Comparison of ENCODE assay signal across 8 cellular contexts in genomic region chr1:222634180-222635013, GRCh38. TPM values are rescaled to one million over a fixed set of nuclear protein-coding genes. Genes with fewer than 3 reads are reported as not detected.
DNase-seq lines count a peak whose midpoint lies in the region; ATAC-seq and TF ChIP-seq lines count a peak whose summit lies in the region.

No MANE protein-coding gene starts in this region.

- H3K27me3 ChIP-seq in right atrium auricular region: no peaks in the 10 kb centered on the region

- ATAC-seq in HG02623 (IDR thresholded peaks at IDR 0.05; ENCODE audit: unreplicated experiment) (peak; percentile 74), SK-N-SH treated with all-trans-retinoic acid at 6 μM for 48 hours (peak; percentile 98)

- peaks cover 34% of the 10 kb centered on the region for H3K36me3 ChIP-seq in right atrium auricular region

- DNase-seq in activated CD4-positive, alpha-beta T cell treated with anti-CD3 and anti-CD28 coated beads for 24 hours (ENCODE audit: low read depth in 2 of 2): peak; percentile 33 to 76
- DNase-seq in activated CD4-positive, alpha-beta T cell treated with anti-CD3 and anti-CD28 coated beads for 1 hour: no peak
- peak; percentile 70 for DNase-seq in NCI-H1105 treated with DMSO at 0.1 percent for 48 hours (lab: John Stamatoyannopoulos, UW)
- DNase-seq in amniotic epithelial cell (ENCODE audit: low read depth): peak; percentile 86
- DNase-seq in right atrium auricular region (ENCODE audit: low spot score): no peak
- peak; percentile 57 for DNase-seq in skeletal muscle cell (ENCODE audit: low read depth)

- no peak overlapping the region for H3K27ac ChIP-seq in right atrium auricular region

- no peaks in the 10 kb centered on the region for H3K4me1 ChIP-seq in right atrium auricular region

- H3K9me3 ChIP-seq in right atrium auricular region: no peaks in the 10 kb centered on the region

- peak; percentile 78 to 91 for TF ChIP-seq CTCF in right atrium auricular region (IDR thresholded peaks at IDR 0.05)

- H3K4me3 ChIP-seq in right atrium auricular region (no peak overlapping the region), skeletal muscle cell (ENCODE audit: low read depth, low read length) (no peak overlapping the region)

TF ChIP-seq in SK-N-SH treated with all-trans-retinoic acid at 6 μM for 48 hours, 23 proteins besides CTCF, POLR2A, EP300 and RAD21:
- TF ChIP-seq TOX (CRISPR knock-in tag; IDR thresholded peaks at IDR 0.05; ENCODE audit: borderline replicate concordance) (no peak), TCF4 (CRISPR knock-in tag; IDR thresholded peaks at IDR 0.05; ENCODE audit: borderline replicate concordance) (no peak)
TF ChIP-seq in SK-N-SH treated with all-trans-retinoic acid at 6 μM for 48 hours: peak in this region for 0.

RNA-seq across cellular contexts. Expression of gene MIA3, which starts 16.5 kb away (rescaled TPM):
- 10 to 100 TPM; 34.4 to 53.9 TPM for total RNA-seq in right atrium auricular region

RNA-seq across cellular contexts. Expression of gene TAF1A, which starts 44.7 kb away (rescaled TPM):
- total RNA-seq in right atrium auricular region: 1 to 10 TPM; 1.3 to 2.7 TPM

Comparison
In these comparisons a context has a peak if more than half of its experiments do, and no peak if none do; other contexts are left out.
1. DNase-seq: peak in activated CD4-positive, alpha-beta T cell treated with anti-CD3 and anti-CD28 coated beads for 24 hours (2 of 2), NCI-H1105 treated with DMSO at 0.1 percent for 48 hours (single experiment), amniotic epithelial cell (single experiment) and skeletal muscle cell (single experiment); none in activated CD4-positive, alpha-beta T cell treated with anti-CD3 and anti-CD28 coated beads for 1 hour (single experiment) and right atrium auricular region (single experiment).